In the genomic region with DNA sequence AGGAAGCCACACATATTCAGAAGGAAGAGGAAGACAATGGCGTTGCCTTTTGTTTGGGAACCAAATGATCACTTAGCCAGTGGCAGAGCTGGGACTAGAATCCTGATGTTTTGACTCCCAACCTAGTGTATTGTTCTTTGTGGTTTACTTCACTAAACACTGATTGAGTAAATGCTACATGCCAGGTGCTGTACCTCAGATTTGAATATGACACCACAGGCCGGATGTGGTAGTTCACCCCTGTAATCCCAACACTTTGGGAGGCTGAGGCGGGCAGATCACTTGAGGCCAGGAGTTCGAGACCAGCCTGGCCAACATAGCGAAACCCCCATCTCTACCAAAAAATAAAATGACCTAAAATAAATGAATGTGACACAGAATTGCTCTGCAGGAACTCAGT, we compare ENCODE assay signal across 13 cellular contexts. TPM values are rescaled to one million over a fixed set of nuclear protein-coding genes. Genes with fewer than 3 reads are reported as not detected.
A peak's percentile ranks its signal among the peaks of the same experiment; 100 is the strongest.
DNase-seq lines count a peak whose midpoint lies in the region; ATAC-seq and TF ChIP-seq lines count a peak whose summit lies in the region.
"Had no signal": no experiment of that assay in that cellular context is flagged by ENCODE, and none has a peak within 500 bp of the region (broad histone marks: within the 10 kb centered on the region; RNA-seq: fewer than 3 reads in every experiment).

No MANE protein-coding gene starts in this region.

- TF ChIP-seq EP300 in suprapubic skin (IDR thresholded peaks at IDR 0.05), result no peak

- peak overlapping the region; percentile 55 for H3K27ac Mint-ChIP-seq in activated naive CD4-positive, alpha-beta T cell treated with anti-CD3 and anti-CD28 coated beads, Interleukin-2, amount 50 U/mL, for 24 hours
- peak overlapping the region; percentile 25 for H3K27ac Mint-ChIP-seq in activated CD4-positive, alpha-beta memory T cell treated with anti-CD3 and anti-CD28 coated beads, Interleukin-2, amount 10 ng/mL, durations not matched to agents 7 days and 5 days
- peak overlapping the region; percentile 62 for H3K27ac Mint-ChIP-seq in progenitor cell of endocrine pancreas

- H3K4me3 Mint-ChIP-seq in activated naive CD4-positive, alpha-beta T cell treated with anti-CD3 and anti-CD28 coated beads, Interleukin-2, amount 50 U/mL, for 24 hours, result no peak overlapping the region
- H3K4me3 Mint-ChIP-seq in activated CD4-positive, alpha-beta memory T cell treated with anti-CD3 and anti-CD28 coated beads, Interleukin-2, amount 10 ng/mL, durations not matched to agents 7 days and 5 days, result no peak overlapping the region
- H3K4me3 Mint-ChIP-seq in progenitor cell of endocrine pancreas (ENCODE audit: low read depth), result no peak overlapping the region

- CTCF ChIA-PET in HEK293T (lab: Yijun Ruan, JAX), result interaction anchor here (0.6 kb wide), 1 partner anchor 62 kb away, joined by 3 read pairs; no protein-coding TSS in a partner anchor
- CTCF ChIA-PET in activated CD4-positive, alpha-beta memory T cell treated with anti-CD3 and anti-CD28 coated beads, Interleukin-2, amount 10 ng/mL, durations not matched to agents 7 days and 5 days (lab: Charles Lee), result interaction anchor here (0.6 to 1.6 kb wide), 4 partner anchors 10 to 175 kb away, joined by 3 to 5 read pairs (median 4); a partner anchor contains a TSS

- H3K27me3 Mint-ChIP-seq in activated naive CD4-positive, alpha-beta T cell treated with anti-CD3 and anti-CD28 coated beads, Interleukin-2, amount 50 U/mL, for 24 hours, result no peaks in the 10 kb centered on the region
- no peaks in the 10 kb centered on the region for H3K27me3 Mint-ChIP-seq in activated CD4-positive, alpha-beta memory T cell treated with anti-CD3 and anti-CD28 coated beads, Interleukin-2, amount 10 ng/mL, durations not matched to agents 7 days and 5 days
- H3K27me3 Mint-ChIP-seq in progenitor cell of endocrine pancreas, result no peaks in the 10 kb centered on the region

- peaks cover 16% of the 10 kb centered on the region for H3K36me3 ChIP-seq in suprapubic skin
- H3K36me3 ChIP-seq: ovary had no signal

- no peak overlapping the region for H3K27ac ChIP-seq in suprapubic skin
- H3K27ac ChIP-seq: ovary, spleen, testis had no signal

- peaks cover 10% of the 10 kb centered on the region for H3K4me1 Mint-ChIP-seq in activated naive CD4-positive, alpha-beta T cell treated with anti-CD3 and anti-CD28 coated beads, Interleukin-2, amount 50 U/mL, for 24 hours
- peaks cover 19% of the 10 kb centered on the region for H3K4me1 Mint-ChIP-seq in activated CD4-positive, alpha-beta memory T cell treated with anti-CD3 and anti-CD28 coated beads, Interleukin-2, amount 10 ng/mL, durations not matched to agents 7 days and 5 days
- no peaks in the 10 kb centered on the region for H3K4me1 Mint-ChIP-seq in progenitor cell of endocrine pancreas (ENCODE audit: low read depth)

- H3K4me1 ChIP-seq in suprapubic skin, result no peaks in the 10 kb centered on the region
- H3K4me1 ChIP-seq: testis had no signal

- no peak for ATAC-seq in HG03108 (IDR thresholded peaks at IDR 0.05; ENCODE audit: unreplicated experiment)

- TF ChIP-seq POLR2A in suprapubic skin (IDR thresholded peaks at IDR 0.05), result no peak

- H3K36me3 Mint-ChIP-seq in activated naive CD4-positive, alpha-beta T cell treated with anti-CD3 and anti-CD28 coated beads, Interleukin-2, amount 50 U/mL, for 24 hours, result no peaks in the 10 kb centered on the region
- peaks cover 18% of the 10 kb centered on the region for H3K36me3 Mint-ChIP-seq in activated CD4-positive, alpha-beta memory T cell treated with anti-CD3 and anti-CD28 coated beads, Interleukin-2, amount 10 ng/mL, durations not matched to agents 7 days and 5 days (ENCODE audit: low read depth)
- H3K36me3 Mint-ChIP-seq in progenitor cell of endocrine pancreas (ENCODE audit: insufficient read depth), result peaks cover 1% of the 10 kb centered on the region

- DNase-seq in activated naive CD4-positive, alpha-beta T cell treated with Interleukin-2 at 50 U/mL for 16 hours, result no peak
- DNase-seq in HEK293T (ENCODE audit: extremely low spot score) (no peak), progenitor cell of endocrine pancreas (ENCODE audit: low spot score, unreplicated experiment) (no peak), suprapubic skin (ENCODE audit: low spot score in 2 of 2) (no peak), NCI-H2029 treated with DMSO at 0.1 percent for 48 hours (lab: John Stamatoyannopoulos, UW) (no peak)
- DNase-seq in activated CD4-positive, alpha-beta memory T cell treated with anti-CD3 and anti-CD28 coated beads, Interleukin-2, amount 10 ng/mL, durations not matched to agents 7 days and 5 days, result peak; percentile 20
- DNase-seq: NCI-H510A, spleen had no signal

- POLR2A ChIA-PET in HEK293T (lab: Yijun Ruan, JAX), result interaction anchor here (0.9 to 1.4 kb wide), 3 partner anchors 9 to 89 kb away, joined by 3 to 6 read pairs (median 4); a partner anchor contains a TSS
- POLR2A ChIA-PET in activated CD4-positive, alpha-beta memory T cell treated with anti-CD3 and anti-CD28 coated beads, Interleukin-2, amount 10 ng/mL, durations not matched to agents 7 days and 5 days (lab: Charles Lee), result interaction anchor here (1.3 to 1.4 kb wide), 2 partner anchors 9 to 89 kb away, joined by 5 to 7 read pairs; a partner anchor contains a TSS

- 80% methylated on average over 5 of the region's 5 CpGs for WGBS in suprapubic skin

- no peak for TF ChIP-seq CTCF in progenitor cell of endocrine pancreas (IDR thresholded peaks at IDR 0.05; ENCODE audit: unreplicated experiment)
- TF ChIP-seq CTCF in suprapubic skin (IDR thresholded peaks at IDR 0.05), result no peak

- H3K9me3 Mint-ChIP-seq in activated naive CD4-positive, alpha-beta T cell treated with anti-CD3 and anti-CD28 coated beads, Interleukin-2, amount 50 U/mL, for 24 hours, result no peaks in the 10 kb centered on the region
- H3K9me3 Mint-ChIP-seq in activated CD4-positive, alpha-beta memory T cell treated with anti-CD3 and anti-CD28 coated beads, Interleukin-2, amount 10 ng/mL, durations not matched to agents 7 days and 5 days, result no peaks in the 10 kb centered on the region
- peaks cover 3% of the 10 kb centered on the region for H3K9me3 Mint-ChIP-seq in progenitor cell of endocrine pancreas (ENCODE audit: low read depth)

- no peaks in the 10 kb centered on the region for H3K27me3 ChIP-seq in suprapubic skin
- H3K27me3 ChIP-seq: ovary, spleen, testis had no signal

- no peaks in the 10 kb centered on the region for H3K9me3 ChIP-seq in suprapubic skin
- H3K9me3 ChIP-seq: ovary, spleen, testis had no signal

- no peak overlapping the region for H3K4me3 ChIP-seq in suprapubic skin
- H3K4me3 ChIP-seq: ovary, spleen, testis had no signal

TF ChIP-seq in HEK293T, 16 proteins besides CTCF, POLR2A, EP300 and RAD21:
- TF ChIP-seq ZNF384 (IDR thresholded peaks at IDR 0.05), result no peak
- TF ChIP-seq NFRKB (IDR thresholded peaks at IDR 0.05), result no peak
- 0 out of 2 replicates have a peak, but pooled peaks have one; percentile 7 for TF ChIP-seq L3MBTL2 (conservative IDR thresholded peaks at IDR 0.05)

RNA-seq across cellular contexts. Expression of a gene that starts 8.4 kb away (rescaled TPM):
- total RNA-seq in activated CD4-positive, alpha-beta memory T cell treated with anti-CD3 and anti-CD28 coated beads, Interleukin-2, amount 10 ng/mL, durations not matched to agents 7 days and 5 days, result 100 to 1,000 TPM; 104 to 108 TPM
- total RNA-seq in progenitor cell of endocrine pancreas (57.7 and 61.8 TPM in 2 replicates), suprapubic skin (10 to 100 TPM; 28.7 to 52.9 (median 48.0) TPM)

RNA-seq across cellular contexts. Expression of a gene that starts 8.5 kb away (rescaled TPM):
- 10 to 100 TPM; 33.0 to 36.2 TPM for total RNA-seq in activated CD4-positive, alpha-beta memory T cell treated with anti-CD3 and anti-CD28 coated beads, Interleukin-2, amount 10 ng/mL, durations not matched to agents 7 days and 5 days
- total RNA-seq in progenitor cell of endocrine pancreas (11.3 and 11.8 TPM in 2 replicates), suprapubic skin (10 to 100 TPM; 13.9 to 22.2 (median 18.6) TPM)

RNA-seq across cellular contexts. Expression of a gene that starts 15.6 kb away (rescaled TPM):
- total RNA-seq in activated CD4-positive, alpha-beta memory T cell treated with anti-CD3 and anti-CD28 coated beads, Interleukin-2, amount 10 ng/mL, durations not matched to agents 7 days and 5 days, result not detected
- total RNA-seq in progenitor cell of endocrine pancreas (not detected in 2 replicates), suprapubic skin (not detected)
- total RNA-seq: RPMI7951, spleen had no signal

RNA-seq across cellular contexts. Expression of a gene that starts 27.3 kb away (rescaled TPM):
- total RNA-seq in activated CD4-positive, alpha-beta memory T cell treated with anti-CD3 and anti-CD28 coated beads, Interleukin-2, amount 10 ng/mL, durations not matched to agents 7 days and 5 days, result 10 to 100 TPM in 1 of 2 experiments, 1 to 10 TPM in 1; 9.4 to 11.2 TPM
- 30.2 TPM in 2 replicates for total RNA-seq in progenitor cell of endocrine pancreas
- total RNA-seq in suprapubic skin, result 1 to 10 TPM; 2.7 to 6.6 (median 5.5) TPM
